Comparison of ENCODE assay signal across 15 cellular contexts in genomic region chr14:90266441-90267154, GRCh38. TPM values are rescaled to one million over a fixed set of nuclear protein-coding genes. Genes with fewer than 3 reads are reported as not detected.
A peak's percentile ranks its signal among the peaks of the same experiment; 100 is the strongest.
DNase-seq lines count a peak whose midpoint lies in the region; TF ChIP-seq lines count a peak whose summit lies in the region.
"Had no signal": no experiment of that assay in that cellular context is flagged by ENCODE, and none has a peak within 500 bp of the region (broad histone marks: within the 10 kb centered on the region; RNA-seq: fewer than 3 reads in every experiment).

No MANE protein-coding gene starts in this region.

- H3K27me3 Mint-ChIP-seq in neural crest cell (ENCODE audit: low read depth): no peaks in the 10 kb centered on the region

- no peak for TF ChIP-seq CTCF in neural crest cell (conservative IDR thresholded peaks at IDR 0.05)

- DNase-seq in activated CD8-positive, alpha-beta memory T cell treated with anti-CD3 and anti-CD28 coated beads for 24 hours: peak; percentile 50
- no peak for DNase-seq in activated CD8-positive, alpha-beta memory T cell treated with anti-CD3 and anti-CD28 coated beads, Interleukin-2, amount 50 U/mL, for 4 hours
- peak; percentile 46 for DNase-seq in islet precursor cell
- no peak for DNase-seq in neural crest cell (ENCODE audit: low read depth, low spot score)
- no peak for DNase-seq in NCI-H774 (lab: John Stamatoyannopoulos, UW)
- no peak for DNase-seq in cerebellar nuclear complex (lab: John Stamatoyannopoulos, UW)
- no peak for DNase-seq in DMS 273 treated with DMSO at 0.1 percent for 48 hours (lab: John Stamatoyannopoulos, UW)
- DNase-seq: GF-D8, GOT3, MV-4-11, NCI-H1436, NCI-H2029 treated with DMSO at 0.1 percent for 48 hours, NCI-H510A, PC-9 had no signal

- no peak overlapping the region for H3K27ac Mint-ChIP-seq in neural crest cell (ENCODE audit: unreplicated experiment)

- peaks cover 16% of the 10 kb centered on the region for H3K36me3 Mint-ChIP-seq in neural crest cell (ENCODE audit: low read depth)

- peak overlapping the region; percentile 17 for H3K4me3 Mint-ChIP-seq in neural crest cell

- no peaks in the 10 kb centered on the region for H3K4me1 Mint-ChIP-seq in neural crest cell

- H3K9me3 Mint-ChIP-seq in neural crest cell: no peaks in the 10 kb centered on the region

- peak; percentile 11 for TF ChIP-seq POLR2A in GM19193 (IDR thresholded peaks at IDR 0.05; ENCODE audit: extremely low read depth, insufficient read depth, insufficient read length)

RNA-seq across cellular contexts. Expression of gene PSMC1, which starts 10.2 kb away (rescaled TPM):
- total RNA-seq in neural crest cell: 105 and 114 TPM in 2 replicates

Comparison
In these comparisons a context has a peak if more than half of its experiments do, and no peak if none do; other contexts are left out.
1. DNase-seq: peak in activated CD8-positive, alpha-beta memory T cell treated with anti-CD3 and anti-CD28 coated beads for 24 hours (single experiment) and islet precursor cell (single experiment); none in activated CD8-positive, alpha-beta memory T cell treated with anti-CD3 and anti-CD28 coated beads, Interleukin-2, amount 50 U/mL, for 4 hours (single experiment), neural crest cell (single experiment), NCI-H774 (single experiment), cerebellar nuclear complex (0 of 2) and DMS 273 treated with DMSO at 0.1 percent for 48 hours (single experiment).